In genomic region chr2:170711774-170712652, GRCh38 we compare ENCODE assay signal across 1 cellular context.
TF ChIP-seq lines count a peak whose summit lies in the region.

No MANE protein-coding gene starts in this region.

TF ChIP-seq in HepG2, 621 proteins besides CTCF, POLR2A, EP300 and RAD21 (continued from another document and continues in another):
- TF ChIP-seq RNF219 (CRISPR knock-in tag; IDR thresholded peaks at IDR 0.05): no peak
- TF ChIP-seq NR0B2 (CRISPR knock-in tag; IDR thresholded peaks at IDR 0.05): peak; percentile 85; the same call in 1 of the 2 replicates
- 0 out of 2 replicates have a peak, but pooled peaks have one; percentile 74 for TF ChIP-seq ZNF337 (CRISPR knock-in tag; IDR thresholded peaks at IDR 0.05; ENCODE audit: borderline replicate concordance, low read depth)
- TF ChIP-seq ZNF503 (CRISPR knock-in tag; IDR thresholded peaks at IDR 0.05): peak; percentile 99
- TF ChIP-seq ZNF142 (CRISPR knock-in tag; IDR thresholded peaks at IDR 0.05): peak; percentile 93
- no peak for TF ChIP-seq GLMP (CRISPR knock-in tag; IDR thresholded peaks at IDR 0.05; ENCODE audit: borderline replicate concordance)
- TF ChIP-seq ZNF879 (CRISPR knock-in tag; IDR thresholded peaks at IDR 0.05): no peak
- TF ChIP-seq THAP9 (CRISPR knock-in tag; IDR thresholded peaks at IDR 0.05; ENCODE audit: borderline replicate concordance): peak; percentile 71
- peak; percentile 90; the same call in 1 of the 2 replicates for TF ChIP-seq ZNF703 (CRISPR knock-in tag; IDR thresholded peaks at IDR 0.05; ENCODE audit: borderline replicate concordance)
- TF ChIP-seq MAF1 (CRISPR knock-in tag; IDR thresholded peaks at IDR 0.05; ENCODE audit: borderline replicate concordance): peak; percentile 18; the same call in 1 of the 2 replicates
- TF ChIP-seq PATZ1 (CRISPR knock-in tag; IDR thresholded peaks at IDR 0.05): peak; percentile 100
- TF ChIP-seq NFE2L1 (CRISPR knock-in tag; IDR thresholded peaks at IDR 0.05; ENCODE audit: borderline replicate concordance): no peak
- TF ChIP-seq CSRNP2 (CRISPR knock-in tag; conservative IDR thresholded peaks at IDR 0.05; ENCODE audit: low read depth): no peak
- no peak; the same call in 1 of the 2 replicates for TF ChIP-seq HHEX (CRISPR knock-in tag; IDR thresholded peaks at IDR 0.05)
- peak; percentile 35; the same call in 1 of the 2 replicates for TF ChIP-seq ZNF124 (CRISPR knock-in tag; IDR thresholded peaks at IDR 0.05)
- peak; percentile 88 for TF ChIP-seq SPEN (CRISPR knock-in tag; IDR thresholded peaks at IDR 0.05; ENCODE audit: low read depth)
- TF ChIP-seq HDAC1 (CRISPR knock-in tag; IDR thresholded peaks at IDR 0.05): peak; percentile 92
- no peak for TF ChIP-seq KAT2B (IDR thresholded peaks at IDR 0.05; ENCODE audit: borderline replicate concordance, low read depth, low read length)
- TF ChIP-seq SMARCC2 (IDR thresholded peaks at IDR 0.05): no peak
- TF ChIP-seq ZSCAN22 (CRISPR knock-in tag; IDR thresholded peaks at IDR 0.05): no peak
- no peak for TF ChIP-seq RAD51 (IDR thresholded peaks at IDR 0.05; ENCODE audit: borderline replicate concordance)
- TF ChIP-seq TBL1XR1 (IDR thresholded peaks at IDR 0.05; ENCODE audit: borderline replicate concordance, low read length, partially characterized antibody): no peak
- no peak; the same call in 1 of the 2 replicates for TF ChIP-seq CAMTA2 (CRISPR knock-in tag; IDR thresholded peaks at IDR 0.05; ENCODE audit: borderline replicate concordance)
- no peak for TF ChIP-seq ZNF468 (CRISPR knock-in tag; IDR thresholded peaks at IDR 0.05)
- no peak; the same call in 1 of the 2 replicates for TF ChIP-seq KDM6A (CRISPR knock-in tag; IDR thresholded peaks at IDR 0.05; ENCODE audit: low read depth)
- TF ChIP-seq ZNF33B (CRISPR knock-in tag; IDR thresholded peaks at IDR 0.05): no peak
- TF ChIP-seq ZNF572 (CRISPR knock-in tag; IDR thresholded peaks at IDR 0.05): no peak; the same call in 1 of the 2 replicates
- no peak for TF ChIP-seq HCFC1 (IDR thresholded peaks at IDR 0.05; ENCODE audit: low read depth, low read length)
- peak; percentile 64; the same call in 1 of the 2 replicates for TF ChIP-seq SNAPC5 (CRISPR knock-in tag; IDR thresholded peaks at IDR 0.05; ENCODE audit: borderline replicate concordance)
- TF ChIP-seq XRCC5 (optimal IDR thresholded peaks at IDR 0.05; ENCODE audit: low read length): no peak
- peak; percentile 57; the same call in 1 of the 2 replicates for TF ChIP-seq ZBTB33 (CRISPR knock-in tag; IDR thresholded peaks at IDR 0.05)
- peak; percentile 66; the same call in 1 of the 2 replicates for TF ChIP-seq MZF1 (CRISPR knock-in tag; IDR thresholded peaks at IDR 0.05; ENCODE audit: borderline replicate concordance)
- TF ChIP-seq THAP11 (CRISPR knock-in tag; IDR thresholded peaks at IDR 0.05): peak; percentile 73
- TF ChIP-seq ZNF580 (CRISPR knock-in tag; IDR thresholded peaks at IDR 0.05; ENCODE audit: borderline replicate concordance, low read depth): peak; percentile 90
- TF ChIP-seq ZNF629 (CRISPR knock-in tag; conservative IDR thresholded peaks at IDR 0.05): no peak
- peak; percentile 93 for TF ChIP-seq ZNF292 (CRISPR knock-in tag; IDR thresholded peaks at IDR 0.05; ENCODE audit: borderline replicate concordance, low read depth)
- peak; percentile 99 for TF ChIP-seq ZC3H13 (CRISPR knock-in tag; IDR thresholded peaks at IDR 0.05)
- TF ChIP-seq ZNF446 (CRISPR knock-in tag; IDR thresholded peaks at IDR 0.05): no peak; the same call in 1 of the 2 replicates
- TF ChIP-seq KDM1A (CRISPR knock-in tag; IDR thresholded peaks at IDR 0.05): peak; percentile 54
